8 cellular contexts compared by ENCODE assay signal in genomic region chr20:44448753-44449546, GRCh38. TPM values are rescaled to one million over a fixed set of nuclear protein-coding genes. Genes with fewer than 3 reads are reported as not detected.
DNase-seq lines count a peak whose midpoint lies in the region; ATAC-seq, FAIRE-seq and TF ChIP-seq lines count a peak whose summit lies in the region.

No MANE protein-coding gene starts in this region.

- H3K4me1 ChIP-seq in neural progenitor cell (no peaks in the 10 kb centered on the region), right atrium auricular region (no peaks in the 10 kb centered on the region)

- no peaks in the 10 kb centered on the region for H3K36me3 Mint-ChIP-seq in activated CD4-positive, alpha-beta T cell treated with anti-CD3 and anti-CD28 coated beads for 36 hours (ENCODE audit: low read depth)
- no peaks in the 10 kb centered on the region for H3K36me3 Mint-ChIP-seq in neural progenitor cell

- no peak overlapping the region for H3K27ac Mint-ChIP-seq in activated CD4-positive, alpha-beta T cell treated with anti-CD3 and anti-CD28 coated beads for 36 hours
- H3K27ac Mint-ChIP-seq in neural progenitor cell = no peak overlapping the region

- H3K9ac ChIP-seq in neural progenitor cell = no peak overlapping the region

- H3K4me3 Mint-ChIP-seq in activated CD4-positive, alpha-beta T cell treated with anti-CD3 and anti-CD28 coated beads for 36 hours = no peak overlapping the region
- H3K4me3 Mint-ChIP-seq in neural progenitor cell = no peak overlapping the region

- H3K36me3 ChIP-seq in bronchial epithelial cell (ENCODE audit: control insufficient read depth, insufficient read depth, low read length) = no peaks in the 10 kb centered on the region
- H3K36me3 ChIP-seq in neural progenitor cell = no peaks in the 10 kb centered on the region
- no peaks in the 10 kb centered on the region for H3K36me3 ChIP-seq in right atrium auricular region

- H3K4me2 ChIP-seq in neural progenitor cell = no peak overlapping the region

- intact Hi-C loops in activated CD4-positive, alpha-beta T cell treated with anti-CD3 and anti-CD28 coated beads for 36 hours (cut with DNase I, micrococcal nuclease) = no loop called here
- intact Hi-C loops in left colon (cut with DNase I, micrococcal nuclease) (no loop called here), Right ventricle myocardium inferior (cut with DNase I) (no loop called here)

- TF ChIP-seq CTCF in bronchial epithelial cell (IDR thresholded peaks at IDR 0.05; ENCODE audit: insufficient read depth, low read length, severe bottlenecking) (peak; percentile 44), neural progenitor cell (IDR thresholded peaks at IDR 0.05) (peak; percentile 65), right atrium auricular region (IDR thresholded peaks at IDR 0.05) (no peak)

- H4K20me1 ChIP-seq in neural progenitor cell (ENCODE audit: low read depth) = no peaks in the 10 kb centered on the region

- no peaks in the 10 kb centered on the region for H3F3A ChIP-seq in neural progenitor cell (ENCODE audit: low read depth)

- CTCF ChIA-PET in activated CD4-positive, alpha-beta T cell treated with anti-CD3 and anti-CD28 coated beads for 36 hours (lab: Charles Lee) = interaction anchor here (0.7 to 0.9 kb wide), 2 partner anchors 44 to 233 kb away, joined by 3 to 5 read pairs; no protein-coding TSS in a partner anchor

- no peaks in the 10 kb centered on the region for H3K9me3 Mint-ChIP-seq in activated CD4-positive, alpha-beta T cell treated with anti-CD3 and anti-CD28 coated beads for 36 hours (ENCODE audit: low read depth)
- H3K9me3 Mint-ChIP-seq in neural progenitor cell = no peaks in the 10 kb centered on the region

- H3K79me2 ChIP-seq in neural progenitor cell (ENCODE audit: low read depth) = no peaks in the 10 kb centered on the region

- peak; percentile 49 for DNase-seq in activated CD4-positive, alpha-beta T cell treated with anti-CD3 and anti-CD28 coated beads for 36 hours
- no peak for DNase-seq in activated CD4-positive, alpha-beta T cell treated with anti-CD3 and anti-CD28 coated beads for 1 hour
- DNase-seq in bronchial epithelial cell (ENCODE audit: low read depth) = peak; percentile 33
- peak; percentile 69 for DNase-seq in neural progenitor cell (ENCODE audit: low spot score)
- DNase-seq in left colon = no peak
- no peak for DNase-seq in Right ventricle myocardium inferior (ENCODE audit: missing footprints)
- DNase-seq in right atrium auricular region (ENCODE audit: low spot score) = no peak

- H3K27me3 Mint-ChIP-seq in activated CD4-positive, alpha-beta T cell treated with anti-CD3 and anti-CD28 coated beads for 36 hours = peaks cover 1% of the 10 kb centered on the region
- H3K27me3 Mint-ChIP-seq in neural progenitor cell (ENCODE audit: insufficient read depth, low read depth) = peaks cover 10% of the 10 kb centered on the region

- H2AFZ ChIP-seq in neural progenitor cell (replicated peaks) = no peak overlapping the region

- H3K27ac ChIP-seq in neural progenitor cell = no peak overlapping the region
- no peak overlapping the region for H3K27ac ChIP-seq in right atrium auricular region

- peaks cover 3% of the 10 kb centered on the region for H3K27me3 ChIP-seq in bronchial epithelial cell (ENCODE audit: control insufficient read depth, insufficient read depth, low read length)
- H3K27me3 ChIP-seq in neural progenitor cell = no peaks in the 10 kb centered on the region
- no peaks in the 10 kb centered on the region for H3K27me3 ChIP-seq in right atrium auricular region

- peak; percentile 33; the same call in 1 of the 2 replicates for TF ChIP-seq RAD21 in Ishikawa (IDR thresholded peaks at IDR 0.05; ENCODE audit: low read depth)

- H3K4me3 ChIP-seq in bronchial epithelial cell (ENCODE audit: low read depth, low read length) = no peak overlapping the region
- no peak overlapping the region for H3K4me3 ChIP-seq in neural progenitor cell
- H3K4me3 ChIP-seq in right atrium auricular region = no peak overlapping the region

- no peak for TF ChIP-seq EP300 in Ishikawa (IDR thresholded peaks at IDR 0.05; ENCODE audit: borderline replicate concordance)

- no peak for FAIRE-seq in bronchial epithelial cell (lab: Jason Lieb, UNC)

- H3K9me3 ChIP-seq in neural progenitor cell (ENCODE audit: low read depth) (no peaks in the 10 kb centered on the region), right atrium auricular region (no peaks in the 10 kb centered on the region)

- no peaks in the 10 kb centered on the region for H3K4me1 Mint-ChIP-seq in activated CD4-positive, alpha-beta T cell treated with anti-CD3 and anti-CD28 coated beads for 36 hours
- no peaks in the 10 kb centered on the region for H3K4me1 Mint-ChIP-seq in neural progenitor cell

- POLR2A ChIA-PET in activated CD4-positive, alpha-beta T cell treated with anti-CD3 and anti-CD28 coated beads for 36 hours (lab: Charles Lee) = no interaction called here

- no peak for ATAC-seq in activated CD4-positive, alpha-beta T cell treated with anti-CD3 and anti-CD28 coated beads for 36 hours
- ATAC-seq in left colon (no peak), Right ventricle myocardium inferior (no peak)

TF ChIP-seq in Ishikawa, 13 proteins besides CTCF, POLR2A, EP300 and RAD21:
- no peak for TF ChIP-seq YY1 (IDR thresholded peaks at IDR 0.05; ENCODE audit: low read depth)
- TF ChIP-seq REST (IDR thresholded peaks at IDR 0.05; ENCODE audit: low read depth) = no peak
- TF ChIP-seq MAX (IDR thresholded peaks at IDR 0.05) = no peak
- TF ChIP-seq NFIC (IDR thresholded peaks at IDR 0.05) = no peak
- no peak for TF ChIP-seq CREB1 (IDR thresholded peaks at IDR 0.05; ENCODE audit: low read depth)
- no peak for TF ChIP-seq TEAD4 (IDR thresholded peaks at IDR 0.05)
- no peak for TF ChIP-seq FOXM1 (IDR thresholded peaks at IDR 0.05; ENCODE audit: borderline replicate concordance, low read depth)
- no peak for TF ChIP-seq ZBTB7A (IDR thresholded peaks at IDR 0.05; ENCODE audit: low read depth)
- TF ChIP-seq CEBPB (IDR thresholded peaks at IDR 0.05) = no peak
- no peak for TF ChIP-seq USF1 (IDR thresholded peaks at IDR 0.05)
- TF ChIP-seq TAF1 (IDR thresholded peaks at IDR 0.05; ENCODE audit: low read depth) = no peak
- TF ChIP-seq TCF12 (IDR thresholded peaks at IDR 0.05; ENCODE audit: low read depth) = no peak
- no peak for TF ChIP-seq EGR1 (IDR thresholded peaks at IDR 0.05)

RNA-seq across cellular contexts. Expression of gene TTPAL, which starts 26.7 kb away (rescaled TPM):
- total RNA-seq in activated CD4-positive, alpha-beta T cell treated with anti-CD3 and anti-CD28 coated beads for 36 hours = 10 to 100 TPM; 18.3 to 21.5 TPM
- total RNA-seq in bronchial epithelial cell (9.0 and 12.5 TPM in 2 replicates), neural progenitor cell (ENCODE audit: low replicate concordance) (7.8 and 9.8 TPM in 2 replicates), left colon (1 to 10 TPM; 7.4 to 8.5 TPM), Right ventricle myocardium inferior (2.9 TPM), right atrium auricular region (1 to 10 TPM; 3.6 to 6.0 TPM)

Comparison
In these comparisons a context has a peak if more than half of its experiments do, and no peak if none do; other contexts are left out.
1. DNase-seq: peak in activated CD4-positive, alpha-beta T cell treated with anti-CD3 and anti-CD28 coated beads for 36 hours (single experiment), bronchial epithelial cell (single experiment) and neural progenitor cell (single experiment); none in activated CD4-positive, alpha-beta T cell treated with anti-CD3 and anti-CD28 coated beads for 1 hour (single experiment), left colon (0 of 2), Right ventricle myocardium inferior (single experiment) and right atrium auricular region (single experiment).
2. CTCF ChIP-seq: peak in bronchial epithelial cell (single experiment) and neural progenitor cell (single experiment); none in right atrium auricular region (0 of 2).